8 cellular contexts compared by ENCODE assay signal in genomic region chr17:41773190-41773588, GRCh38. TPM values are rescaled to one million over a fixed set of nuclear protein-coding genes. Genes with fewer than 3 reads are reported as not detected.
DNase-seq lines count a peak whose midpoint lies in the region; ATAC-seq and TF ChIP-seq lines count a peak whose summit lies in the region.
"Had no signal": no experiment of that assay in that cellular context is flagged by ENCODE, and none has a peak within 500 bp of the region (broad histone marks: within the 10 kb centered on the region; RNA-seq: fewer than 3 reads in every experiment).

No MANE protein-coding gene starts in this region.

- H3K9ac ChIP-seq in HUES48 (ENCODE audit: low read depth, low read length), result no peak overlapping the region

- DNase-seq in ascending aorta (ENCODE audit: low spot score in 2 of 2), result peak; percentile 21 to 72
- peak; percentile 67 for DNase-seq in iPS-NIHi11 (ENCODE audit: low spot score)
- DNase-seq in transverse colon, result peak; percentile 93

- H3K27me3 ChIP-seq in HUES48 (ENCODE audit: control insufficient read depth, insufficient read depth, low read length) (no peaks in the 10 kb centered on the region), ascending aorta (no peaks in the 10 kb centered on the region), transverse colon (no peaks in the 10 kb centered on the region)

- H3K4me3 Mint-ChIP-seq in activated T-helper 17 cell treated with anti-CD3 and anti-CD28 coated beads, Interleukin-2, amount 50 U/mL, for 72 hours, result no peak overlapping the region

- in situ Hi-C loops in transverse colon (cut with MboI; ENCODE audit: low pct_ligation_motif_present in 1 of 4, low pct_unique_long_range_greater_than_20kb in 1 of 4, low sequenced_read_pairs in 3 of 4), result no loop called here

- 43% methylated on average over 12 of the region's 12 CpGs; no CpG with 5 or more reads in 1 of the 2 donors for WGBS in transverse colon (ENCODE audit: low coverage in 1 of 2), 2 donors

- H3K4me1 Mint-ChIP-seq in activated T-helper 17 cell treated with anti-CD3 and anti-CD28 coated beads, Interleukin-2, amount 50 U/mL, for 72 hours, result no peaks in the 10 kb centered on the region

- ATAC-seq in activated T-helper 17 cell treated with anti-CD3 and anti-CD28 coated beads, Interleukin-2, amount 50 U/mL, for 72 hours (replicated peaks), result no peak
- ATAC-seq in HG03175 (IDR thresholded peaks at IDR 0.05; ENCODE audit: unreplicated experiment), result no peak
- no peak for ATAC-seq in GM18861 (IDR thresholded peaks at IDR 0.05; ENCODE audit: unreplicated experiment)

- H3K27ac ChIP-seq in HUES48 (ENCODE audit: low read depth, low read length) (peak overlapping the region; percentile 57), ascending aorta (peak overlapping the region in 1 of 2 donors; percentile 16), transverse colon (peak overlapping the region; percentile 91 to 96 (median 92))

- H3K9me3 ChIP-seq in HUES48 (ENCODE audit: control insufficient read depth, insufficient read depth, low read length) (no peaks in the 10 kb centered on the region), ascending aorta (no peaks in the 10 kb centered on the region), transverse colon (no peaks in the 10 kb centered on the region)

- peaks cover 32% of the 10 kb centered on the region for H3K36me3 ChIP-seq in HUES48 (ENCODE audit: control insufficient read depth, insufficient read depth, low read length)
- peaks cover 34% of the 10 kb centered on the region in 2 donors for H3K36me3 ChIP-seq in ascending aorta
- H3K36me3 ChIP-seq in transverse colon, result peaks cover 0 to 18% (median 11%) of the 10 kb centered on the region in 4 donors

- H3K4me1 ChIP-seq in HUES48 (ENCODE audit: control insufficient read depth, insufficient read depth, low read length), result peaks cover 33% of the 10 kb centered on the region
- H3K4me1 ChIP-seq in ascending aorta, result peaks cover 10 to 19% of the 10 kb centered on the region in 2 donors
- H3K4me1 ChIP-seq in transverse colon, result peaks cover 56 to 69% (median 67%) of the 10 kb centered on the region in 4 donors

- peak; percentile 79 for TF ChIP-seq POLR2A in transverse colon (IDR thresholded peaks at IDR 0.05)

- H3K27me3 Mint-ChIP-seq in activated T-helper 17 cell treated with anti-CD3 and anti-CD28 coated beads, Interleukin-2, amount 50 U/mL, for 72 hours, result peaks cover 5% of the 10 kb centered on the region

- intact Hi-C loops in ascending aorta (cut with DNase I) (loop anchor here (2.0 kb wide), 2 partner anchors 14 to 28 kb away; partner anchors contain the start of gene JUP), transverse colon (cut with DNase I; ENCODE audit: low total_unique reads) (no loop called here)

- no peak overlapping the region for H3K4me3 ChIP-seq in HUES48 (ENCODE audit: low read depth, low read length)
- no peak overlapping the region for H3K4me3 ChIP-seq in ascending aorta
- H3K4me3 ChIP-seq in transverse colon, result peak overlapping the region in 1 of 4 donors; percentile 6

- no peaks in the 10 kb centered on the region for H3K36me3 Mint-ChIP-seq in activated T-helper 17 cell treated with anti-CD3 and anti-CD28 coated beads, Interleukin-2, amount 50 U/mL, for 72 hours (ENCODE audit: low read depth)

- no peaks in the 10 kb centered on the region for H3K9me3 Mint-ChIP-seq in activated T-helper 17 cell treated with anti-CD3 and anti-CD28 coated beads, Interleukin-2, amount 50 U/mL, for 72 hours

- no peak for TF ChIP-seq EP300 in transverse colon (IDR thresholded peaks at IDR 0.05; ENCODE audit: low read depth)

- TF ChIP-seq CTCF in ascending aorta (IDR thresholded peaks at IDR 0.05), result no peak
- TF ChIP-seq CTCF in transverse colon (IDR thresholded peaks at IDR 0.05), result no peak

- H3K27ac Mint-ChIP-seq in activated T-helper 17 cell treated with anti-CD3 and anti-CD28 coated beads, Interleukin-2, amount 50 U/mL, for 72 hours, result no peak overlapping the region

RNA-seq across cellular contexts. Expression of gene JUP, which starts 13.3 kb away (rescaled TPM):
- total RNA-seq in ascending aorta (47.9 TPM), transverse colon (100 to 1,000 TPM; 396 to 595 (median 513) TPM)
- total RNA-seq in activated T-helper 17 cell treated with anti-CD3 and anti-CD28 coated beads, Interleukin-2, amount 50 U/mL, for 72 hours, result under 1 TPM; 0.32 to 0.45 TPM

RNA-seq across cellular contexts. Expression of gene P3H4, which starts 38.6 kb away (rescaled TPM):
- total RNA-seq in ascending aorta (61.4 TPM), transverse colon (10 to 100 TPM; 18.7 to 39.6 (median 22.5) TPM)
- under 1 TPM; 0.64 to 0.89 TPM for total RNA-seq in activated T-helper 17 cell treated with anti-CD3 and anti-CD28 coated beads, Interleukin-2, amount 50 U/mL, for 72 hours

RNA-seq across cellular contexts. Expression of gene HAP1, which starts 38.7 kb away (rescaled TPM):
- not detected for total RNA-seq in ascending aorta
- total RNA-seq in transverse colon, result under 1 TPM in 2 of 4 donors, not detected in 2; 0.55 to 0.79 TPM
- under 1 TPM; 0.13 to 0.15 TPM for total RNA-seq in activated T-helper 17 cell treated with anti-CD3 and anti-CD28 coated beads, Interleukin-2, amount 50 U/mL, for 72 hours
- total RNA-seq: skeletal muscle tissue had no signal

RNA-seq across cellular contexts. Expression of gene FKBP10, which starts 39.6 kb away (rescaled TPM):
- total RNA-seq in ascending aorta, result 388 TPM
- 10 to 100 TPM in 3 of 4 donors, 1 to 10 TPM in 1; 7.1 to 61.1 (median 12.6) TPM for total RNA-seq in transverse colon
- under 1 TPM; 0.09 to 0.37 TPM for total RNA-seq in activated T-helper 17 cell treated with anti-CD3 and anti-CD28 coated beads, Interleukin-2, amount 50 U/mL, for 72 hours

Comparison
In these comparisons a context has a peak if more than half of its experiments do, and no peak if none do; other contexts are left out.
1. RNA of gene JUP, which starts 13.3 kb away (total RNA-seq): 396 to 595 TPM in transverse colon and 47.9 TPM in ascending aorta (single experiment); 0.32 to 0.45 TPM in activated T-helper 17 cell treated with anti-CD3 and anti-CD28 coated beads, Interleukin-2, amount 50 U/mL, for 72 hours; every median in the first group is over 10 times any median in the second.
2. RNA of gene P3H4, which starts 38.6 kb away (total RNA-seq): 61.4 TPM in ascending aorta (single experiment) and 18.7 to 39.6 TPM in transverse colon; 0.64 to 0.89 TPM in activated T-helper 17 cell treated with anti-CD3 and anti-CD28 coated beads, Interleukin-2, amount 50 U/mL, for 72 hours; every median in the first group is over 10 times any median in the second.
3. Peak in every context shown above with its lines, with median percentiles within 50 percentile points of each other: DNase-seq.